In genomic region chr5:112419596-112420110, GRCh38 we compare ENCODE assay signal across 8 cellular contexts. TPM values are rescaled to one million over a fixed set of nuclear protein-coding genes. Genes with fewer than 3 reads are reported as not detected.
DNase-seq lines count a peak whose midpoint lies in the region; ATAC-seq and TF ChIP-seq lines count a peak whose summit lies in the region.

No MANE protein-coding gene starts in this region.

- no peak overlapping the region for H3K27ac Mint-ChIP-seq in activated CD4-positive, alpha-beta T cell treated with anti-CD3 and anti-CD28 coated beads, Interleukin-2, amount 10 ng/mL, durations not matched to agents 24 days and 14 days
- H3K27ac Mint-ChIP-seq in GM23338: no peak overlapping the region
- no peak overlapping the region for H3K27ac Mint-ChIP-seq in activated T-helper 2 cell treated with anti-CD3 and anti-CD28 coated beads, Interferon-gamma antibody, Interleukin-2, Interleukin-4, amounts not matched to agents 10 μg/mL and 5 μg/mL and 100 μg/mL, durations not matched to agents 14 hours and 24 hours and 36 hours

- no peaks in the 10 kb centered on the region for H3K36me3 Mint-ChIP-seq in activated CD4-positive, alpha-beta T cell treated with anti-CD3 and anti-CD28 coated beads, Interleukin-2, amount 10 ng/mL, durations not matched to agents 24 days and 14 days (ENCODE audit: low read depth)
- H3K36me3 Mint-ChIP-seq in GM23338 (ENCODE audit: low read depth): no peaks in the 10 kb centered on the region
- no peaks in the 10 kb centered on the region for H3K36me3 Mint-ChIP-seq in activated T-helper 2 cell treated with anti-CD3 and anti-CD28 coated beads, Interferon-gamma antibody, Interleukin-2, Interleukin-4, amounts not matched to agents 10 μg/mL and 5 μg/mL and 100 μg/mL, durations not matched to agents 14 hours and 24 hours and 36 hours (ENCODE audit: low read depth)

- no peaks in the 10 kb centered on the region for H3K9me3 Mint-ChIP-seq in activated CD4-positive, alpha-beta T cell treated with anti-CD3 and anti-CD28 coated beads, Interleukin-2, amount 10 ng/mL, durations not matched to agents 24 days and 14 days
- no peaks in the 10 kb centered on the region; the same call in 1 of the 3 replicates for H3K9me3 Mint-ChIP-seq in GM23338
- no peaks in the 10 kb centered on the region for H3K9me3 Mint-ChIP-seq in activated T-helper 2 cell treated with anti-CD3 and anti-CD28 coated beads, Interferon-gamma antibody, Interleukin-2, Interleukin-4, amounts not matched to agents 10 μg/mL and 5 μg/mL and 100 μg/mL, durations not matched to agents 14 hours and 24 hours and 36 hours

- peak overlapping the region; percentile 96 for H2AFZ ChIP-seq in GM23338

- H3K9me2 ChIP-seq in GM23338 (ENCODE audit: insufficient read depth): no peaks in the 10 kb centered on the region

- H3K4me2 ChIP-seq in GM23338: peak overlapping the region; percentile 97

- intact Hi-C loops in activated CD4-positive, alpha-beta T cell treated with anti-CD3 and anti-CD28 coated beads, Interleukin-2, amount 10 ng/mL, durations not matched to agents 24 days and 14 days (cut with micrococcal nuclease): loop anchor here (2.0 kb wide), 1 partner anchor 245 kb away; no protein-coding TSS in a partner anchor
- intact Hi-C loops in activated T-helper 2 cell treated with anti-CD3 and anti-CD28 coated beads, Interferon-gamma antibody, Interleukin-2, Interleukin-4, amounts not matched to agents 10 μg/mL and 5 μg/mL and 100 μg/mL, durations not matched to agents 14 hours and 24 hours and 36 hours (cut with micrococcal nuclease): loop anchor here (1.0 to 10.0 kb wide), 3 partner anchors 244 to 1675 kb away; no protein-coding TSS in a partner anchor
- intact Hi-C loops in heart left ventricle (cut with DNase I): loop anchor here (1.0 to 10.0 kb wide), 17 partner anchors 65 to 257 kb away; no protein-coding TSS in a partner anchor
- intact Hi-C loops in posterior vena cava (cut with DNase I): loop anchor here (2.0 to 10.0 kb wide), 3 partner anchors 195 to 245 kb away; no protein-coding TSS in a partner anchor

- H3K27me3 ChIP-seq in GM23338 (ENCODE audit: insufficient read depth) (peaks cover 52% of the 10 kb centered on the region), heart left ventricle (peaks cover 0 to 25% (median 0%) of the 10 kb centered on the region in 9 donors)

- H3K4me1 ChIP-seq in GM23338 (ENCODE audit: insufficient read depth): 0 out of 2 replicates have a peak, but pooled peaks cover 8% of the 10 kb centered on the region
- peaks cover 0 to 34% (median 16%) of the 10 kb centered on the region in 12 donors for H3K4me1 ChIP-seq in heart left ventricle

- 0 out of 2 replicates have a peak, but pooled peaks cover 6% of the 10 kb centered on the region for H4K20me1 ChIP-seq in GM23338 (replicated peaks; ENCODE audit: insufficient read depth)

- TF ChIP-seq POLR2A in heart left ventricle (IDR thresholded peaks at IDR 0.05): no peak

- H3K27ac ChIP-seq in GM23338 (ENCODE audit: low read depth): no peak overlapping the region
- H3K27ac ChIP-seq in heart left ventricle: peak overlapping the region; percentile 72 to 95 (median 92)

- no peaks in the 10 kb centered on the region for H3F3A ChIP-seq in GM23338 (replicated peaks; ENCODE audit: low read depth)

- no peak for TF ChIP-seq CTCF in GM23338 (conservative IDR thresholded peaks at IDR 0.05; ENCODE audit: low read depth in 2 of 2)
- TF ChIP-seq CTCF in heart left ventricle (IDR thresholded peaks at IDR 0.05): no peak

- peak overlapping the region; percentile 87 for H3K4me3 ChIP-seq in GM23338
- peak overlapping the region; percentile 3 for H3K4me3 ChIP-seq in Jurkat, Clone E6-1 (ENCODE audit: low read length)
- peak overlapping the region; percentile 63 to 97 (median 88) for H3K4me3 ChIP-seq in heart left ventricle

- no peaks in the 10 kb centered on the region for H3K36me3 ChIP-seq in GM23338 (ENCODE audit: insufficient read depth)
- no peaks in the 10 kb centered on the region for H3K36me3 ChIP-seq in heart left ventricle

- no peaks in the 10 kb centered on the region for H3K79me2 ChIP-seq in GM23338 (replicated peaks; ENCODE audit: insufficient read depth)

- peak; percentile 60 for DNase-seq in activated CD4-positive, alpha-beta T cell treated with anti-CD3 and anti-CD28 coated beads, Interleukin-2, amount 10 ng/mL, durations not matched to agents 24 days and 14 days
- DNase-seq in activated CD4-positive, alpha-beta T cell treated with anti-CD3 and anti-CD28 coated beads for 4 hours: no peak
- DNase-seq in GM23338 (ENCODE audit: low spot score): peak; percentile 68
- DNase-seq in Jurkat, Clone E6-1 (ENCODE audit: low read depth, low spot score): no peak
- peak; percentile 10 for DNase-seq in activated T-helper 2 cell treated with anti-CD3 and anti-CD28 coated beads, Interferon-gamma antibody, Interleukin-2, Interleukin-4, amounts not matched to agents 10 μg/mL and 5 μg/mL and 100 μg/mL, durations not matched to agents 14 hours and 24 hours and 36 hours (ENCODE audit: low spot score)
- DNase-seq in heart left ventricle: peak; percentile 71 to 86 (median 74)
- peak; percentile 90 for DNase-seq in posterior vena cava (ENCODE audit: low spot score)
- no peak for DNase-seq in activated effector memory CD4-positive, alpha-beta T cell treated with anti-CD3 and anti-CD28 coated beads, Interleukin-2, amount 50 U/mL, for 16 hours

- peak overlapping the region; percentile 82 for H3K4me3 Mint-ChIP-seq in activated CD4-positive, alpha-beta T cell treated with anti-CD3 and anti-CD28 coated beads, Interleukin-2, amount 10 ng/mL, durations not matched to agents 24 days and 14 days
- H3K4me3 Mint-ChIP-seq in GM23338: peak overlapping the region; percentile 80
- H3K4me3 Mint-ChIP-seq in activated T-helper 2 cell treated with anti-CD3 and anti-CD28 coated beads, Interferon-gamma antibody, Interleukin-2, Interleukin-4, amounts not matched to agents 10 μg/mL and 5 μg/mL and 100 μg/mL, durations not matched to agents 14 hours and 24 hours and 36 hours (ENCODE audit: low read depth): peak overlapping the region; percentile 72

- H3K27me3 Mint-ChIP-seq in activated CD4-positive, alpha-beta T cell treated with anti-CD3 and anti-CD28 coated beads, Interleukin-2, amount 10 ng/mL, durations not matched to agents 24 days and 14 days: peaks cover 57% of the 10 kb centered on the region
- H3K27me3 Mint-ChIP-seq in GM23338 (ENCODE audit: insufficient read depth, low read depth, poor library complexity): peaks cover 35% of the 10 kb centered on the region
- peaks cover 55% of the 10 kb centered on the region for H3K27me3 Mint-ChIP-seq in activated T-helper 2 cell treated with anti-CD3 and anti-CD28 coated beads, Interferon-gamma antibody, Interleukin-2, Interleukin-4, amounts not matched to agents 10 μg/mL and 5 μg/mL and 100 μg/mL, durations not matched to agents 14 hours and 24 hours and 36 hours (ENCODE audit: low read depth)

- 0 to 1% (median 0%) methylated on average over 7 to 57 of the region's 57 CpGs for WGBS in heart left ventricle, 4 donors

- H3K9me3 ChIP-seq in heart left ventricle: no peaks in the 10 kb centered on the region

- ATAC-seq in GM23338: peak; percentile 59
- ATAC-seq in heart left ventricle: peak; percentile 57 to 86 (median 74)

- peaks cover 13% of the 10 kb centered on the region for H3K4me1 Mint-ChIP-seq in activated CD4-positive, alpha-beta T cell treated with anti-CD3 and anti-CD28 coated beads, Interleukin-2, amount 10 ng/mL, durations not matched to agents 24 days and 14 days
- H3K4me1 Mint-ChIP-seq in GM23338: peaks cover 12% of the 10 kb centered on the region; the same call in 2 of the 3 replicates
- H3K4me1 Mint-ChIP-seq in activated T-helper 2 cell treated with anti-CD3 and anti-CD28 coated beads, Interferon-gamma antibody, Interleukin-2, Interleukin-4, amounts not matched to agents 10 μg/mL and 5 μg/mL and 100 μg/mL, durations not matched to agents 14 hours and 24 hours and 36 hours (ENCODE audit: low read depth): peaks cover 11% of the 10 kb centered on the region

TF ChIP-seq in GM23338, 12 proteins besides CTCF, POLR2A, EP300 and RAD21 (continues in another document):
- TF ChIP-seq STAT1 (IDR thresholded peaks at IDR 0.05; ENCODE audit: unreplicated experiment): no peak
- TF ChIP-seq ZNF331 (CRISPR knock-in tag; IDR thresholded peaks at IDR 0.05; ENCODE audit: low read depth): no peak

RNA-seq across cellular contexts. Expression of gene EPB41L4A, which starts 0.6 kb away (rescaled TPM):
- total RNA-seq in activated CD4-positive, alpha-beta T cell treated with anti-CD3 and anti-CD28 coated beads, Interleukin-2, amount 10 ng/mL, durations not matched to agents 24 days and 14 days: not detected in 2 replicates
- total RNA-seq in GM23338 (2014; rRNA removed; shearing (Covaris generic)): 3.4 and 6.0 TPM in 2 replicates
- polyA plus RNA-seq in GM23338 (2016; fragmentation: Nextera tagmentation; extraction: Ambion mirVana): 5.7 and 6.1 TPM in 2 replicates
- polyA plus RNA-seq in Jurkat, Clone E6-1 (2012; ENCODE audit: insufficient read depth, insufficient read length): 0.57 TPM
- total RNA-seq in activated T-helper 2 cell treated with anti-CD3 and anti-CD28 coated beads, Interferon-gamma antibody, Interleukin-2, Interleukin-4, amounts not matched to agents 10 μg/mL and 5 μg/mL and 100 μg/mL, durations not matched to agents 14 hours and 24 hours and 36 hours: 0.34 and 0.68 TPM in 2 replicates
- 10 to 100 TPM in 8 of 9 donors, 1 to 10 TPM in 1; 9.0 to 34.5 (median 20.8) TPM for total RNA-seq in heart left ventricle
- 10 to 100 TPM in 1 of 2 donors, 1 to 10 TPM in 1; 6.4 to 10.6 TPM for polyA plus RNA-seq in heart left ventricle
- 10 to 100 TPM; 13.0 to 23.8 TPM for total RNA-seq in posterior vena cava

Comparison
In these comparisons a context has a peak if more than half of its experiments do, and no peak if none do; other contexts are left out.
1. DNase-seq: peak in activated CD4-positive, alpha-beta T cell treated with anti-CD3 and anti-CD28 coated beads, Interleukin-2, amount 10 ng/mL, durations not matched to agents 24 days and 14 days (single experiment), GM23338 (single experiment), activated T-helper 2 cell treated with anti-CD3 and anti-CD28 coated beads, Interferon-gamma antibody, Interleukin-2, Interleukin-4, amounts not matched to agents 10 μg/mL and 5 μg/mL and 100 μg/mL, durations not matched to agents 14 hours and 24 hours and 36 hours (single experiment), heart left ventricle (5 of 5) and posterior vena cava (single experiment); none in activated CD4-positive, alpha-beta T cell treated with anti-CD3 and anti-CD28 coated beads for 4 hours (0 of 2), Jurkat, Clone E6-1 (single experiment) and activated effector memory CD4-positive, alpha-beta T cell treated with anti-CD3 and anti-CD28 coated beads, Interleukin-2, amount 50 U/mL, for 16 hours (single experiment).
2. H3K4me3 ChIP-seq: peak in every context shown above with its lines; median percentile 88 in heart left ventricle; 87 in GM23338; 3 in Jurkat, Clone E6-1.
3. Peak in every context shown above with its lines, with median percentiles within 50 percentile points of each other: H3K4me3 Mint-ChIP-seq.